18 cellular contexts compared by ENCODE assay signal in genomic region chr13:110310541-110311491, GRCh38. TPM values are rescaled to one million over a fixed set of nuclear protein-coding genes. Genes with fewer than 3 reads are reported as not detected.
DNase-seq lines count a peak whose midpoint lies in the region; ATAC-seq and TF ChIP-seq lines count a peak whose summit lies in the region.
"Had no signal": no experiment of that assay in that cellular context is flagged by ENCODE, and none has a peak within 500 bp of the region (broad histone marks: within the 10 kb centered on the region; RNA-seq: fewer than 3 reads in every experiment).

No MANE protein-coding gene starts in this region.

- POLR2A ChIA-PET in SK-N-SH (lab: Yijun Ruan, JAX): no interaction called here

- peaks cover 2% of the 10 kb centered on the region for H3K36me3 Mint-ChIP-seq in neural crest cell (ENCODE audit: low read depth)
- H3K36me3 Mint-ChIP-seq: CD8-positive, alpha-beta memory T cell had no signal

- H3K4me3 Mint-ChIP-seq in neural crest cell: peak overlapping the region; percentile 98
- H3K4me3 Mint-ChIP-seq: CD8-positive, alpha-beta memory T cell had no signal

- intact Hi-C loops in esophagus squamous epithelium (cut with DNase I): no loop called here
- intact Hi-C loops in transverse colon (cut with DNase I; ENCODE audit: low total_unique reads): no loop called here
- intact Hi-C loops in posterior cingulate gyrus (cut with DNase I): no loop called here

- WGBS in SK-N-SH (ENCODE audit: low lambda C conversion rate): 90% methylated on average over 16 of the region's 17 CpGs
- 70 to 75% methylated on average over 4 to 13 of the region's 17 CpGs for WGBS in esophagus squamous epithelium, 2 donors
- 60 to 61% methylated on average over 4 to 17 of the region's 17 CpGs for WGBS in transverse colon (ENCODE audit: low coverage in 1 of 2), 2 donors

- no peak for ATAC-seq in SK-N-SH treated with all-trans-retinoic acid at 6 μM for 48 hours
- no peak for ATAC-seq in GM18868 (IDR thresholded peaks at IDR 0.05; ENCODE audit: unreplicated experiment)
- ATAC-seq: GM12878 had no signal

- H3K4me1 ChIP-seq in SK-N-SH (ENCODE audit: control insufficient read depth in 1 of 2, insufficient read depth in 2 of 2, low read depth in 1 of 2, low read length in 1 of 2): peaks cover 24 to 29% of the 10 kb centered on the region in 2 experiments
- H3K4me1 ChIP-seq in esophagus squamous epithelium: peaks cover 12 to 85% (median 12%) of the 10 kb centered on the region in 3 donors
- H3K4me1 ChIP-seq in transverse colon: peaks cover 4 to 48% (median 33%) of the 10 kb centered on the region in 4 donors

- no peaks in the 10 kb centered on the region for H3K9me3 Mint-ChIP-seq in neural crest cell
- H3K9me3 Mint-ChIP-seq: CD8-positive, alpha-beta memory T cell had no signal

- CTCF ChIA-PET in SK-N-SH (lab: Yijun Ruan, JAX): interaction anchor here (0.6 to 1.3 kb wide), 2 partner anchors 20 to 108 kb away, joined by 3 to 4 read pairs; no protein-coding TSS in a partner anchor

- H3K27me3 ChIP-seq in SK-N-SH (ENCODE audit: insufficient read depth) (no peaks in the 10 kb centered on the region), esophagus squamous epithelium (peaks cover 0 to 68% (median 3%) of the 10 kb centered on the region in 4 donors), transverse colon (peaks cover 28% of the 10 kb centered on the region)
- H3K27me3 ChIP-seq: cardiac muscle cell had no signal

- in situ Hi-C loops in transverse colon (cut with MboI; ENCODE audit: low pct_ligation_motif_present in 1 of 4, low pct_unique_long_range_greater_than_20kb in 1 of 4, low sequenced_read_pairs in 3 of 4): no loop called here

- H4K20me1 ChIP-seq in SK-N-SH (ENCODE audit: insufficient read depth): no peaks in the 10 kb centered on the region

- H3F3A ChIP-seq in SK-N-SH (replicated peaks; ENCODE audit: insufficient read depth): peaks cover 18% of the 10 kb centered on the region

- H3K9me3 ChIP-seq in SK-N-SH: no peaks in the 10 kb centered on the region
- H3K9me3 ChIP-seq in esophagus squamous epithelium: no peaks in the 10 kb centered on the region
- H3K9me3 ChIP-seq in transverse colon: no peaks in the 10 kb centered on the region
- H3K9me3 ChIP-seq: neutrophil had no signal

- H2AFZ ChIP-seq in SK-N-SH (ENCODE audit: low read depth): no peak overlapping the region
- H2AFZ ChIP-seq: PC-9 had no signal

- H3K36me3 ChIP-seq in SK-N-SH (replicated peaks in 1 of 2; ENCODE audit: control insufficient read depth in 1 of 2, insufficient read depth in 2 of 2, low read length in 1 of 2) (peaks cover 2 to 16% of the 10 kb centered on the region in 2 experiments), esophagus squamous epithelium (no peaks in the 10 kb centered on the region), transverse colon (no peaks in the 10 kb centered on the region)
- H3K36me3 ChIP-seq: cardiac muscle cell, neutrophil had no signal

- H3K9me2 ChIP-seq in SK-N-SH: no peaks in the 10 kb centered on the region

- DNase-seq in SK-N-SH (no peak), esophagus squamous epithelium (lab: John Stamatoyannopoulos, UW) (no peak), neural crest cell (ENCODE audit: low read depth, low spot score) (no peak), transverse colon (no peak), NOMO-1 (lab: John Stamatoyannopoulos, UW; ENCODE audit: unreplicated experiment in 2 of 2) (no peak), posterior cingulate gyrus (no peak)
- DNase-seq: activated CD4-positive, CD25-positive, alpha-beta regulatory T cell; activated naive CD4-positive, alpha-beta T cell treated with Interleukin-2 at 50 U/mL for 16 hours; CD8-positive, alpha-beta memory T cell; NCI-H1694; NCI-H510A had no signal

- H3K4me2 ChIP-seq in SK-N-SH: peak overlapping the region; percentile 98; the same call in 1 of the 2 replicates
- H3K4me2 ChIP-seq: PC-9 had no signal

- TF ChIP-seq EP300 in SK-N-SH (IDR thresholded peaks at IDR 0.05; ENCODE audit: borderline replicate concordance in 1 of 2, low read depth in 1 of 2, low read length in 1 of 2): no peak
- TF ChIP-seq EP300 in transverse colon (IDR thresholded peaks at IDR 0.05; ENCODE audit: low read depth): no peak

- H3K9ac ChIP-seq in SK-N-SH: no peak overlapping the region

- H3K27me3 Mint-ChIP-seq in neural crest cell (ENCODE audit: low read depth): peaks cover 4% of the 10 kb centered on the region

- H3K27ac Mint-ChIP-seq in neural crest cell (ENCODE audit: unreplicated experiment): no peak overlapping the region
- H3K27ac Mint-ChIP-seq: CD8-positive, alpha-beta memory T cell had no signal

- no peak for TF ChIP-seq CTCF in SK-N-SH (IDR thresholded peaks at IDR 0.05)
- no peak for TF ChIP-seq CTCF in esophagus squamous epithelium (IDR thresholded peaks at IDR 0.05)
- no peak for TF ChIP-seq CTCF in neural crest cell (conservative IDR thresholded peaks at IDR 0.05)
- no peak for TF ChIP-seq CTCF in transverse colon (IDR thresholded peaks at IDR 0.05)

- TF ChIP-seq POLR2A in esophagus squamous epithelium (IDR thresholded peaks at IDR 0.05) (no peak), transverse colon (IDR thresholded peaks at IDR 0.05) (no peak)

- H3K4me3 ChIP-seq in SK-N-SH (ENCODE audit: low read depth in 2 of 2, low read length in 1 of 2) (no peak overlapping the region), esophagus squamous epithelium (peak overlapping the region in 3 of 4 donors; percentile 55 to 77 (median 74)), transverse colon (peak overlapping the region in 2 of 4 donors; percentile 1 to 69)
- H3K4me3 ChIP-seq: cardiac muscle cell, GM12878, PC-9 had no signal

- no peak for TF ChIP-seq RAD21 in SK-N-SH (IDR thresholded peaks at IDR 0.05; ENCODE audit: low read length)

- peaks cover 95% of the 10 kb centered on the region for H3K79me2 ChIP-seq in SK-N-SH (ENCODE audit: insufficient read depth)

- H3K27ac ChIP-seq in SK-N-SH (ENCODE audit: low read depth in 2 of 2, low read length in 1 of 2): peak overlapping the region in 1 of 2 experiments; percentile 10; a peak in 1 of 4 replicates
- peak overlapping the region; percentile 65 to 97 (median 92) for H3K27ac ChIP-seq in esophagus squamous epithelium
- H3K27ac ChIP-seq in transverse colon: peak overlapping the region; percentile 88 to 98 (median 94)
- H3K27ac ChIP-seq: 22Rv1, cardiac muscle cell, neutrophil, PC-9 had no signal

- peaks cover 41% of the 10 kb centered on the region for H3K4me1 Mint-ChIP-seq in neural crest cell

TF ChIP-seq in SK-N-SH, 30 proteins besides CTCF, POLR2A, EP300 and RAD21:
- TF ChIP-seq IRF3 (IDR thresholded peaks at IDR 0.05; ENCODE audit: low read depth, low read length): no peak
- TF ChIP-seq GATA2 (CRISPR knock-in tag; IDR thresholded peaks at IDR 0.05): no peak

TF ChIP-seq in SK-N-SH treated with all-trans-retinoic acid at 6 μM for 48 hours, 23 proteins besides CTCF, POLR2A, EP300 and RAD21 (continues in another document):
- TF ChIP-seq TSHZ2 (CRISPR knock-in tag; IDR thresholded peaks at IDR 0.05) (no peak), PPARA (CRISPR knock-in tag; IDR thresholded peaks at IDR 0.05; ENCODE audit: borderline replicate concordance) (no peak), CREB5 (CRISPR knock-in tag; IDR thresholded peaks at IDR 0.05; ENCODE audit: low read depth) (no peak)

RNA-seq across cellular contexts. Expression of gene COL4A2, which starts 3.7 kb away (rescaled TPM):
- polyA plus RNA-seq in SK-N-SH (2012; rRNA removed): 61.1 and 137 TPM in 2 replicates
- 42.5 and 60.6 TPM in 2 replicates for polyA plus RNA-seq in SK-N-SH (2012; cell fraction: cytosol; rRNA removed)
- 103 and 166 TPM in 2 replicates for polyA plus RNA-seq in SK-N-SH (2012; cell fraction: nucleus; rRNA removed)
- total RNA-seq in esophagus squamous epithelium (100 to 1,000 TPM in 1 of 4 donors, 10 to 100 TPM in 3; 11.9 to 102 (median 43.5) TPM), neural crest cell (159 and 164 TPM in 2 replicates), transverse colon (100 to 1,000 TPM in 2 of 4 donors, 10 to 100 TPM in 2; 75.1 to 322 (median 115) TPM)
- total RNA-seq: CD8-positive, alpha-beta memory T cell had no signal
- polyA plus RNA-seq: CD8-positive, alpha-beta memory T cell had no signal

RNA-seq across cellular contexts. Expression of gene COL4A1, which starts 3.9 kb away (rescaled TPM):
- 28.2 and 30.3 TPM in 2 replicates for polyA plus RNA-seq in SK-N-SH (2012; rRNA removed)
- polyA plus RNA-seq in SK-N-SH (2012; cell fraction: cytosol; rRNA removed): 28.1 and 32.5 TPM in 2 replicates
- polyA plus RNA-seq in SK-N-SH (2012; cell fraction: nucleus; rRNA removed): 48.2 and 61.1 TPM in 2 replicates
- total RNA-seq in esophagus squamous epithelium (10 to 100 TPM in 3 of 4 donors, 1 to 10 TPM in 1; 8.9 to 97.1 (median 40.2) TPM), neural crest cell (65.5 and 67.9 TPM in 2 replicates), transverse colon (100 to 1,000 TPM in 2 of 4 donors, 10 to 100 TPM in 2; 46.4 to 180 (median 99.2) TPM)
- total RNA-seq: CD8-positive, alpha-beta memory T cell had no signal
- polyA plus RNA-seq: CD8-positive, alpha-beta memory T cell had no signal

Comparison
In these comparisons a context has a peak if more than half of its experiments do, and no peak if none do; other contexts are left out.
1. H3K4me3 ChIP-seq: peak in esophagus squamous epithelium (3 of 4); none in SK-N-SH (0 of 2).